ENCODE assay signal across 1 cellular context in genomic region chr6:28336284-28337024, GRCh38.
TF ChIP-seq lines count a peak whose summit lies in the region.

No MANE protein-coding gene starts in this region.

TF ChIP-seq in K562, 482 proteins besides CTCF, POLR2A, EP300 and RAD21 (continued from another document and continues in another):
- TF ChIP-seq GMEB1 (CRISPR knock-in tag; IDR thresholded peaks at IDR 0.05) (peak; percentile 81), ARNT (IDR thresholded peaks at IDR 0.05) (peak in 1 of 2 experiments; percentile 12; a peak in 1 of 4 replicates), SPI1 (IDR thresholded peaks at IDR 0.05; ENCODE audit: borderline replicate concordance, low read depth, low read length) (peak; percentile 92), CREB1 (IDR thresholded peaks at IDR 0.05) (no peak), CREB1 (CRISPR knock-in tag; IDR thresholded peaks at IDR 0.05) (no peak; the same call in 1 of the 2 replicates), ZNF3 (CRISPR knock-in tag; IDR thresholded peaks at IDR 0.05) (peak; percentile 43; the same call in 1 of the 2 replicates), PREB (CRISPR knock-in tag; IDR thresholded peaks at IDR 0.05) (no peak), CHD1 (IDR thresholded peaks at IDR 0.05; ENCODE audit: low read length) (peak; percentile 20), MEF2D (tag; conservative IDR thresholded peaks at IDR 0.05; ENCODE audit: low read depth) (peak; percentile 96), ZNF277 (CRISPR knock-in tag; IDR thresholded peaks at IDR 0.05; ENCODE audit: borderline replicate concordance) (no peak), MITF (IDR thresholded peaks at IDR 0.05) (no peak), JUND (IDR thresholded peaks at IDR 0.05; ENCODE audit: borderline replicate concordance, low read depth, low read length) (peak; percentile 60; the same call in 1 of the 2 replicates), JUND (tag; IDR thresholded peaks at IDR 0.05; ENCODE audit: borderline replicate concordance, low read depth, low read length) (peak; percentile 84; the same call in 2 of the 3 replicates), PHF20 (IDR thresholded peaks at IDR 0.05; ENCODE audit: partially characterized antibody) (no peak), PTRF (tag; IDR thresholded peaks at IDR 0.05) (peak; percentile 70; the same call in 1 of the 2 replicates), ZNF740 (CRISPR knock-in tag; IDR thresholded peaks at IDR 0.05) (no peak), ZNF740 (tag; IDR thresholded peaks at IDR 0.05) (peak in 1 of 2 experiments; percentile 87; a peak in 2 of 4 replicates), BCOR (IDR thresholded peaks at IDR 0.05) (0 out of 2 replicates have a peak, but pooled peaks have one; percentile 35), ZBTB26 (CRISPR knock-in tag; IDR thresholded peaks at IDR 0.05) (peak; percentile 97; the same call in 1 of the 2 replicates), ZMIZ1 (IDR thresholded peaks at IDR 0.05; ENCODE audit: low read depth in 2 of 2, low read length in 2 of 2) (0 out of 4 replicates have a peak, but pooled peaks of 1 of the 2 experiments have one; percentile 50), ATF6 (CRISPR knock-in tag; IDR thresholded peaks at IDR 0.05) (no peak), EHMT2 (IDR thresholded peaks at IDR 0.05) (peak; percentile 4; the same call in 1 of the 2 replicates), MIER1 (IDR thresholded peaks at IDR 0.05; ENCODE audit: low read depth) (0 out of 2 replicates have a peak, but pooled peaks have one; percentile 23), CSDE1 (IDR thresholded peaks at IDR 0.05) (peak in 1 of 2 experiments; percentile 39; a peak in 1 of 4 replicates), ZNF589 (CRISPR knock-in tag; IDR thresholded peaks at IDR 0.05; ENCODE audit: low read depth) (peak; percentile 92; the same call in 1 of the 2 replicates), ZNF407 (IDR thresholded peaks at IDR 0.05; ENCODE audit: low read depth) (no peak), RFX7 (CRISPR knock-in tag; IDR thresholded peaks at IDR 0.05) (peak; percentile 78; the same call in 1 of the 2 replicates), TCF7L2 (IDR thresholded peaks at IDR 0.05; ENCODE audit: low read depth, low read length) (no peak), ZNF76 (CRISPR knock-in tag; IDR thresholded peaks at IDR 0.05; ENCODE audit: borderline replicate concordance) (peak; percentile 89), SIN3A (IDR thresholded peaks at IDR 0.05; ENCODE audit: borderline replicate concordance in 2 of 2, control insufficient read depth in 1 of 2, low read depth in 2 of 2, low read length in 2 of 2) (no peak), ZNF175 (CRISPR knock-in tag; IDR thresholded peaks at IDR 0.05; ENCODE audit: low read depth) (peak; percentile 96), ZNF75A (CRISPR knock-in tag; IDR thresholded peaks at IDR 0.05) (peak; percentile 77; the same call in 1 of the 2 replicates), ZBTB8A (IDR thresholded peaks at IDR 0.05; ENCODE audit: partially characterized antibody) (no peak)
